13 cellular contexts compared by ENCODE assay signal in genomic region chr22:19851291-19852176, GRCh38. TPM values are rescaled to one million over a fixed set of nuclear protein-coding genes. Genes with fewer than 3 reads are reported as not detected.
DNase-seq lines count a peak whose midpoint lies in the region; ATAC-seq and TF ChIP-seq lines count a peak whose summit lies in the region.
"Had no signal": no experiment of that assay in that cellular context is flagged by ENCODE, and none has a peak within 500 bp of the region (broad histone marks: within the 10 kb centered on the region; RNA-seq: fewer than 3 reads in every experiment).

No MANE protein-coding gene starts in this region.

- peaks cover 47% of the 10 kb centered on the region for H3K4me1 ChIP-seq in DND-41 (ENCODE audit: insufficient read depth, low read length)
- peaks cover 20% of the 10 kb centered on the region for H3K4me1 ChIP-seq in testis

- H3K9me3 ChIP-seq in DND-41 (ENCODE audit: insufficient read depth, low read length, severe bottlenecking) = no peaks in the 10 kb centered on the region
- no peaks in the 10 kb centered on the region for H3K9me3 ChIP-seq in testis
- H3K9me3 ChIP-seq in WERI-Rb-1 (ENCODE audit: severe bottlenecking) = no peaks in the 10 kb centered on the region
- H3K9me3 ChIP-seq: SJSA1 had no signal

- H3K4me3 Mint-ChIP-seq in T-helper 1 cell treated with Interleukin-12 subunit alpha and Interleukin-12 subunit beta and Interleukin-4 antibody, amounts not matched to agents 30 μg/mL and 1 μg/mL, for 36 hours = no peak overlapping the region
- H3K4me3 Mint-ChIP-seq in activated T-helper 2 cell treated with anti-CD3 and anti-CD28 coated beads, Interferon-gamma antibody, Interleukin-2, Interleukin-4, amounts not matched to agents 10 μg/mL and 5 μg/mL and 100 μg/mL, durations not matched to agents 14 hours and 24 hours and 36 hours (ENCODE audit: low read depth) = peak overlapping the region; percentile 98
- H3K4me3 Mint-ChIP-seq in nephron = peak overlapping the region; percentile 94 to 98 (median 98)
- H3K4me3 Mint-ChIP-seq: dendritic cell treated with granulocyte-macrophage colony-stimulating factor and Interleukin-4, amounts not matched to agents 40 ng/mL and 50 ng/mL, for 4 days had no signal

- H3K27me3 ChIP-seq in DND-41 (ENCODE audit: insufficient read depth, low read length, poor library complexity) = no peaks in the 10 kb centered on the region
- H3K27me3 ChIP-seq in testis = no peaks in the 10 kb centered on the region
- no peaks in the 10 kb centered on the region for H3K27me3 ChIP-seq in WERI-Rb-1 (ENCODE audit: insufficient read depth, low read depth, severe bottlenecking)
- H3K27me3 ChIP-seq: SJSA1, tibial nerve had no signal

- peak overlapping the region; percentile 99; the same call in 1 of the 2 replicates for H3K9ac ChIP-seq in DND-41 (ENCODE audit: low read depth, low read length)

- peaks cover 23% of the 10 kb centered on the region for H3K4me1 Mint-ChIP-seq in T-helper 1 cell treated with Interleukin-12 subunit alpha and Interleukin-12 subunit beta and Interleukin-4 antibody, amounts not matched to agents 30 μg/mL and 1 μg/mL, for 36 hours (ENCODE audit: low read depth)
- H3K4me1 Mint-ChIP-seq in activated T-helper 2 cell treated with anti-CD3 and anti-CD28 coated beads, Interferon-gamma antibody, Interleukin-2, Interleukin-4, amounts not matched to agents 10 μg/mL and 5 μg/mL and 100 μg/mL, durations not matched to agents 14 hours and 24 hours and 36 hours (ENCODE audit: low read depth) = peaks cover 24% of the 10 kb centered on the region
- peaks cover 43% of the 10 kb centered on the region for H3K4me1 Mint-ChIP-seq in nephron

- H3K27ac Mint-ChIP-seq in T-helper 1 cell treated with Interleukin-12 subunit alpha and Interleukin-12 subunit beta and Interleukin-4 antibody, amounts not matched to agents 30 μg/mL and 1 μg/mL, for 36 hours = peak overlapping the region; percentile 57
- no peak overlapping the region for H3K27ac Mint-ChIP-seq in activated T-helper 2 cell treated with anti-CD3 and anti-CD28 coated beads, Interferon-gamma antibody, Interleukin-2, Interleukin-4, amounts not matched to agents 10 μg/mL and 5 μg/mL and 100 μg/mL, durations not matched to agents 14 hours and 24 hours and 36 hours
- H3K27ac Mint-ChIP-seq in nephron = no peak overlapping the region
- H3K27ac Mint-ChIP-seq: dendritic cell treated with granulocyte-macrophage colony-stimulating factor and Interleukin-4, amounts not matched to agents 40 ng/mL and 50 ng/mL, for 4 days had no signal

- no peak for ATAC-seq in DND-41 (ENCODE audit: insufficient read depth, low read depth)

- no peak for TF ChIP-seq POLR2A in testis (IDR thresholded peaks at IDR 0.05)

- H3K4me3 ChIP-seq in DND-41 (ENCODE audit: low read depth in 1 of 2, low read length in 2 of 2) = 0 out of 4 replicates have a peak overlapping the region, but pooled peaks of 1 of the 2 experiments have one; percentile 91
- H3K4me3 ChIP-seq in testis = no peak overlapping the region
- no peak overlapping the region for H3K4me3 ChIP-seq in WERI-Rb-1 (ENCODE audit: low read depth, low read length)
- H3K4me3 ChIP-seq: SJSA1, tibial nerve had no signal

- peaks cover 15% of the 10 kb centered on the region for H3K36me3 Mint-ChIP-seq in T-helper 1 cell treated with Interleukin-12 subunit alpha and Interleukin-12 subunit beta and Interleukin-4 antibody, amounts not matched to agents 30 μg/mL and 1 μg/mL, for 36 hours (ENCODE audit: low read depth)
- peaks cover 48% of the 10 kb centered on the region for H3K36me3 Mint-ChIP-seq in activated T-helper 2 cell treated with anti-CD3 and anti-CD28 coated beads, Interferon-gamma antibody, Interleukin-2, Interleukin-4, amounts not matched to agents 10 μg/mL and 5 μg/mL and 100 μg/mL, durations not matched to agents 14 hours and 24 hours and 36 hours (ENCODE audit: low read depth)
- peaks cover 33% of the 10 kb centered on the region for H3K36me3 Mint-ChIP-seq in nephron (ENCODE audit: low read depth)
- H3K36me3 Mint-ChIP-seq: immature natural killer cell had no signal

- H3K4me2 ChIP-seq in DND-41 (ENCODE audit: insufficient read depth, low read length) = peak overlapping the region; percentile 97

- H3K27me3 Mint-ChIP-seq in T-helper 1 cell treated with Interleukin-12 subunit alpha and Interleukin-12 subunit beta and Interleukin-4 antibody, amounts not matched to agents 30 μg/mL and 1 μg/mL, for 36 hours (ENCODE audit: low read depth) = no peaks in the 10 kb centered on the region
- no peaks in the 10 kb centered on the region for H3K27me3 Mint-ChIP-seq in activated T-helper 2 cell treated with anti-CD3 and anti-CD28 coated beads, Interferon-gamma antibody, Interleukin-2, Interleukin-4, amounts not matched to agents 10 μg/mL and 5 μg/mL and 100 μg/mL, durations not matched to agents 14 hours and 24 hours and 36 hours (ENCODE audit: low read depth)
- H3K27me3 Mint-ChIP-seq in nephron (ENCODE audit: low read depth) = no peaks in the 10 kb centered on the region
- H3K27me3 Mint-ChIP-seq: dendritic cell treated with granulocyte-macrophage colony-stimulating factor and Interleukin-4, amounts not matched to agents 40 ng/mL and 50 ng/mL, for 4 days had no signal

- no peaks in the 10 kb centered on the region for H3K9me3 Mint-ChIP-seq in T-helper 1 cell treated with Interleukin-12 subunit alpha and Interleukin-12 subunit beta and Interleukin-4 antibody, amounts not matched to agents 30 μg/mL and 1 μg/mL, for 36 hours
- peaks cover 7% of the 10 kb centered on the region for H3K9me3 Mint-ChIP-seq in activated T-helper 2 cell treated with anti-CD3 and anti-CD28 coated beads, Interferon-gamma antibody, Interleukin-2, Interleukin-4, amounts not matched to agents 10 μg/mL and 5 μg/mL and 100 μg/mL, durations not matched to agents 14 hours and 24 hours and 36 hours
- H3K9me3 Mint-ChIP-seq in nephron = no peaks in the 10 kb centered on the region
- H3K9me3 Mint-ChIP-seq: dendritic cell treated with granulocyte-macrophage colony-stimulating factor and Interleukin-4, amounts not matched to agents 40 ng/mL and 50 ng/mL, for 4 days; immature natural killer cell had no signal

- peaks cover 69% of the 10 kb centered on the region for H4K20me1 ChIP-seq in DND-41 (ENCODE audit: insufficient read depth, low read length)

- no peak for DNase-seq in T-helper 1 cell
- DNase-seq in DND-41 = no peak
- no peak for DNase-seq in activated T-helper 2 cell treated with anti-CD3 and anti-CD28 coated beads, Interferon-gamma antibody, Interleukin-2, Interleukin-4, amounts not matched to agents 10 μg/mL and 5 μg/mL and 100 μg/mL, durations not matched to agents 14 hours and 24 hours and 36 hours (ENCODE audit: low spot score)
- DNase-seq in testis = no peak
- no peak for DNase-seq in WERI-Rb-1
- no peak for DNase-seq in stimulated activated CD4-positive, alpha-beta T cell treated with anti-CD3 and anti-CD28 coated beads, Interleukin-1b, Interleukin-23, amount 100 ng/mL, for 48 hours
- DNase-seq: immature natural killer cell, NCI-H526 treated with DMSO at 0.1 percent for 48 hours had no signal

- H3K79me2 ChIP-seq in DND-41 (ENCODE audit: insufficient read depth, low read length) = peaks cover 95% of the 10 kb centered on the region

- intact Hi-C loops in activated T-helper 2 cell treated with anti-CD3 and anti-CD28 coated beads, Interferon-gamma antibody, Interleukin-2, Interleukin-4, amounts not matched to agents 10 μg/mL and 5 μg/mL and 100 μg/mL, durations not matched to agents 14 hours and 24 hours and 36 hours (cut with micrococcal nuclease) = loop anchor here (5.0 kb wide), 1 partner anchor 91 kb away; the partner anchor contains the start of genes COMT and TXNRD2
- intact Hi-C loops in testis (cut with DNase I; ENCODE audit: low total_unique reads) = no loop called here

- H3K36me3 ChIP-seq in DND-41 (ENCODE audit: insufficient read depth, low read length) = peaks cover 76% of the 10 kb centered on the region
- H3K36me3 ChIP-seq in testis (ENCODE audit: low read depth, missing control alignments) = no peaks in the 10 kb centered on the region
- H3K36me3 ChIP-seq in WERI-Rb-1 = peaks cover 40% of the 10 kb centered on the region

- no peak overlapping the region for H2AFZ ChIP-seq in DND-41 (ENCODE audit: low read depth, low read length)

- TF ChIP-seq CTCF in DND-41 (IDR thresholded peaks at IDR 0.05; ENCODE audit: borderline replicate concordance, extremely low read depth, low read length, poor library complexity, severe bottlenecking) (no peak), nephron (IDR thresholded peaks at IDR 0.05; ENCODE audit: unreplicated experiment in 3 of 3) (no peak), testis (IDR thresholded peaks at IDR 0.05) (no peak), WERI-Rb-1 (IDR thresholded peaks at IDR 0.05; ENCODE audit: low read depth, low read length) (no peak)

- H3K27ac ChIP-seq in DND-41 (ENCODE audit: low read length) (peak overlapping the region; percentile 24; the same call in 1 of the 2 replicates), testis (no peak overlapping the region), WERI-Rb-1 (no peak overlapping the region)
- H3K27ac ChIP-seq: SJSA1 had no signal

- 93 to 95% methylated on average over 4 to 21 of the region's 21 CpGs for WGBS in testis, 2 donors

RNA-seq across cellular contexts. Expression of gene GNB1L, which starts 3.1 kb away (rescaled TPM):
- 14.7 and 17.7 TPM in 2 replicates for total RNA-seq in activated T-helper 2 cell treated with anti-CD3 and anti-CD28 coated beads, Interferon-gamma antibody, Interleukin-2, Interleukin-4, amounts not matched to agents 10 μg/mL and 5 μg/mL and 100 μg/mL, durations not matched to agents 14 hours and 24 hours and 36 hours
- 1 to 10 TPM; 5.5 to 6.9 TPM for total RNA-seq in testis
- 6.0 TPM for polyA plus RNA-seq in testis (ENCODE audit: insufficient read depth, low read depth, low replicate concordance)

RNA-seq across cellular contexts. Expression of gene RTL10, which starts 3.1 kb away (rescaled TPM):
- 16.6 and 19.0 TPM in 2 replicates for total RNA-seq in activated T-helper 2 cell treated with anti-CD3 and anti-CD28 coated beads, Interferon-gamma antibody, Interleukin-2, Interleukin-4, amounts not matched to agents 10 μg/mL and 5 μg/mL and 100 μg/mL, durations not matched to agents 14 hours and 24 hours and 36 hours
- total RNA-seq in testis = 10 to 100 TPM; 11.0 to 14.7 TPM
- polyA plus RNA-seq in testis (ENCODE audit: insufficient read depth, low read depth, low replicate concordance) = 10.9 TPM
